10 cellular contexts compared by ENCODE assay signal in the genomic region with DNA sequence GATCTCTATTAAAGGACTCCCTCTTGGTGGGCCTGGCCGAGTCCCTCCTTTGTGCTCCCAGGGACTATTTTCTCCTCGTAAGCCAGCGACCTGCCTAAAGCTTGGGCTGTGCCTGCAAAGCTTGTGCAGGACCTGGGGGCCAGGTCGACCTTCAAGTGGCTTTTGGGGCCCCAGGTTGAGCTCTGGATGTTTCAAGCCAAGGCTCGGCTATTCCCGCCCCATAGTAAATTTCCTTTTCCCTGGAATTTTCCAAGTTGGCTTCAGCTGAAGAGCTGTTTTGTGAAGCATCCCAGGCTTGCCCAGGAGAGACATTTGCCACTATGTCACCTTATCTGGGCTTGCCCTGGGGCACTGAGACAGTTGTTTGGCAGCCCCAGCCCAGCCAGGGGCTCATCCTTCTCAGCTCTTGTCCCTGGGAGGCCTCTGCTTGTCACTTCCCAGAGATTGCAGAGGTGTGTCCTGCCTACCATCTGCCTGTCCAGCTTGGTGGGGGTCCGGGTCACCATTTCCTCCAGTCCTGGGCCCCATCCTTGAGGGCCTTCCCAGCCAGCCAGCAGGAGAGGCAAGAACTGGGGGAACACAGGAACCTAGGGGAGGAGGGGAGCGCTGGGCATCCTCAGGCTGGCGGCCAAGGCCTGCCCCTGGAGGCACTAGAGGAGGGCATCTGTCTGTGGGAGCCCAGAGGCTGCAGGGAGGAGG. TPM values are rescaled to one million over a fixed set of nuclear protein-coding genes. Genes with fewer than 3 reads are reported as not detected.
DNase-seq lines count a peak whose midpoint lies in the region; ATAC-seq and TF ChIP-seq lines count a peak whose summit lies in the region.
"Had no signal": no experiment of that assay in that cellular context is flagged by ENCODE, and none has a peak within 500 bp of the region (broad histone marks: within the 10 kb centered on the region; RNA-seq: fewer than 3 reads in every experiment).

No MANE protein-coding gene starts in this region.

- no peak overlapping the region for H3K27ac ChIP-seq in DND-41 (ENCODE audit: low read length)
- peak overlapping the region in 1 of 2 experiments; percentile 62; a peak in 1 of 4 replicates for H3K27ac ChIP-seq in SK-N-SH (ENCODE audit: low read depth in 2 of 2, low read length in 1 of 2)
- peak overlapping the region; percentile 38 to 85 (median 58) for H3K27ac ChIP-seq in heart right ventricle

- no peak overlapping the region for H3K4me3 ChIP-seq in DND-41 (ENCODE audit: low read depth in 1 of 2, low read length in 2 of 2)
- no peak overlapping the region for H3K4me3 ChIP-seq in SK-N-SH (ENCODE audit: low read depth in 2 of 2, low read length in 1 of 2)
- peak overlapping the region in 4 of 10 donors; percentile 3 to 15 (median 10) for H3K4me3 ChIP-seq in heart right ventricle
- H3K4me3 ChIP-seq: ovary had no signal

- H2AFZ ChIP-seq in DND-41 (ENCODE audit: low read depth, low read length) (no peak overlapping the region), SK-N-SH (ENCODE audit: low read depth) (no peak overlapping the region)

- DNase-seq in DND-41, result no peak
- peak; percentile 52 for DNase-seq in SK-N-SH
- DNase-seq in heart right ventricle, result peak in 1 of 2 donors; percentile 30
- DNase-seq in sciatic nerve (ENCODE audit: low spot score), result no peak
- DNase-seq in GM20000 (ENCODE audit: low spot score), result no peak
- DNase-seq in NK-92 (lab: John Stamatoyannopoulos, UW; ENCODE audit: unreplicated experiment), result no peak
- DNase-seq in NCI-H1417 treated with DMSO at 0.1 percent for 48 hours (lab: John Stamatoyannopoulos, UW), result no peak
- DNase-seq: NCI-H1048 had no signal

- no peak for TF ChIP-seq CTCF in DND-41 (IDR thresholded peaks at IDR 0.05; ENCODE audit: borderline replicate concordance, extremely low read depth, low read length, poor library complexity, severe bottlenecking)
- no peak for TF ChIP-seq CTCF in SK-N-SH (IDR thresholded peaks at IDR 0.05)
- no peak for TF ChIP-seq CTCF in heart right ventricle (IDR thresholded peaks at IDR 0.05)
- no peak for TF ChIP-seq CTCF in GM20000 (IDR thresholded peaks at IDR 0.05; ENCODE audit: extremely low read depth, missing control alignments)

- H3K36me3 ChIP-seq in DND-41 (ENCODE audit: insufficient read depth, low read length), result peaks cover 43% of the 10 kb centered on the region
- H3K36me3 ChIP-seq in SK-N-SH (replicated peaks in 1 of 2; ENCODE audit: control insufficient read depth in 1 of 2, insufficient read depth in 2 of 2, low read length in 1 of 2), result peaks cover 14 to 41% of the 10 kb centered on the region in 2 experiments
- H3K36me3 ChIP-seq in heart right ventricle, result peaks cover 5 to 46% (median 37%) of the 10 kb centered on the region in 9 donors
- H3K36me3 ChIP-seq: ovary had no signal

- H3K4me1 ChIP-seq in DND-41 (ENCODE audit: insufficient read depth, low read length), result no peaks in the 10 kb centered on the region
- H3K4me1 ChIP-seq in SK-N-SH (ENCODE audit: control insufficient read depth in 1 of 2, insufficient read depth in 2 of 2, low read depth in 1 of 2, low read length in 1 of 2), result peaks cover 7 to 30% of the 10 kb centered on the region in 2 experiments; a peak in 2 of 4 replicates
- H3K4me1 ChIP-seq in heart right ventricle, result peaks cover 20 to 39% (median 36%) of the 10 kb centered on the region in 9 donors

- no peaks in the 10 kb centered on the region for H3K9me2 ChIP-seq in SK-N-SH

- 76% methylated on average over 8 of the region's 9 CpGs for WGBS in SK-N-SH (ENCODE audit: low lambda C conversion rate)
- WGBS in heart right ventricle, 2 donors, result 37 to 39% methylated on average over 9 of the region's 9 CpGs

- no peak for TF ChIP-seq RAD21 in SK-N-SH (IDR thresholded peaks at IDR 0.05; ENCODE audit: low read length)

- TF ChIP-seq EP300 in SK-N-SH (IDR thresholded peaks at IDR 0.05; ENCODE audit: borderline replicate concordance in 1 of 2, low read depth in 1 of 2, low read length in 1 of 2), result no peak

- no peaks in the 10 kb centered on the region for H3K79me2 ChIP-seq in DND-41 (ENCODE audit: insufficient read depth, low read length)
- H3K79me2 ChIP-seq in SK-N-SH (ENCODE audit: insufficient read depth), result no peaks in the 10 kb centered on the region

- ATAC-seq in DND-41 (ENCODE audit: insufficient read depth, low read depth), result peak; percentile 15; the same call in 1 of the 3 replicates
- ATAC-seq in heart right ventricle, result peak in 7 of 8 donors; percentile 2 to 54 (median 18)
- ATAC-seq in sciatic nerve, result peak; percentile 13
- ATAC-seq in HG02938 (IDR thresholded peaks at IDR 0.05; ENCODE audit: unreplicated experiment), result no peak

- CTCF ChIA-PET in SK-N-SH (lab: Yijun Ruan, JAX), result interaction anchor here (0.5 to 1.8 kb wide), 2 partner anchors 19 to 216 kb away, joined by 3 to 7 read pairs; no protein-coding TSS in a partner anchor

- H3K27me3 ChIP-seq in DND-41 (ENCODE audit: insufficient read depth, low read length, poor library complexity) (no peaks in the 10 kb centered on the region), SK-N-SH (ENCODE audit: insufficient read depth) (no peaks in the 10 kb centered on the region), heart right ventricle (no peaks in the 10 kb centered on the region)
- H3K27me3 ChIP-seq: ovary had no signal

- H3K9me3 ChIP-seq in DND-41 (ENCODE audit: insufficient read depth, low read length, severe bottlenecking) (no peaks in the 10 kb centered on the region), SK-N-SH (no peaks in the 10 kb centered on the region), heart right ventricle (no peaks in the 10 kb centered on the region)
- H3K9me3 ChIP-seq: ovary had no signal

- POLR2A ChIA-PET in SK-N-SH (lab: Yijun Ruan, JAX), result interaction anchor here (0.6 to 1.4 kb wide), 5 partner anchors 8 to 187 kb away, joined by 3 to 5 read pairs (median 4); a partner anchor contains a TSS

- no peak overlapping the region for H3K4me2 ChIP-seq in DND-41 (ENCODE audit: insufficient read depth, low read length)
- no peak overlapping the region for H3K4me2 ChIP-seq in SK-N-SH

- intact Hi-C loops in heart right ventricle (cut with DNase I), result loop anchor here in 1 of 10 donors (10.0 kb wide), 1 partner anchor 184 kb away; a partner anchor contains a TSS
- intact Hi-C loops in sciatic nerve (cut with DNase I), result no loop called here

- H3F3A ChIP-seq in SK-N-SH (replicated peaks; ENCODE audit: insufficient read depth), result peaks cover 6% of the 10 kb centered on the region

- H3K9ac ChIP-seq in DND-41 (ENCODE audit: low read depth, low read length), result no peak overlapping the region
- no peak overlapping the region for H3K9ac ChIP-seq in SK-N-SH

- H4K20me1 ChIP-seq in DND-41 (ENCODE audit: insufficient read depth, low read length) (peaks cover 2% of the 10 kb centered on the region; the same call in 1 of the 2 replicates), SK-N-SH (ENCODE audit: insufficient read depth) (no peaks in the 10 kb centered on the region)

TF ChIP-seq in SK-N-SH, 30 proteins besides CTCF, POLR2A, EP300 and RAD21:
- TF ChIP-seq, protein P1, sequence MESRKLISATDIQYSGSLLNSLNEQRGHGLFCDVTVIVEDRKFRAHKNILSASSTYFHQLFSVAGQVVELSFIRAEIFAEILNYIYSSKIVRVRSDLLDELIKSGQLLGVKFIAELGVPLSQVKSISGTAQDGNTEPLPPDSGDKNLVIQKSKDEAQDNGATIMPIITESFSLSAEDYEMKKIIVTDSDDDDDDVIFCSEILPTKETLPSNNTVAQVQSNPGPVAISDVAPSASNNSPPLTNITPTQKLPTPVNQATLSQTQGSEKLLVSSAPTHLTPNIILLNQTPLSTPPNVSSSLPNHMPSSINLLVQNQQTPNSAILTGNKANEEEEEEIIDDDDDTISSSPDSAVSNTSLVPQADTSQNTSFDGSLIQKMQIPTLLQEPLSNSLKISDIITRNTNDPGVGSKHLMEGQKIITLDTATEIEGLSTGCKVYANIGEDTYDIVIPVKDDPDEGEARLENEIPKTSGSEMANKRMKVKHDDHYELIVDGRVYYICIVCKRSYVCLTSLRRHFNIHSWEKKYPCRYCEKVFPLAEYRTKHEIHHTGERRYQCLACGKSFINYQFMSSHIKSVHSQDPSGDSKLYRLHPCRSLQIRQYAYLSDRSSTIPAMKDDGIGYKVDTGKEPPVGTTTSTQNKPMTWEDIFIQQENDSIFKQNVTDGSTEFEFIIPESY (IDR thresholded peaks at IDR 0.05; ENCODE audit: borderline replicate concordance, low read depth), result no peak
- no peak for TF ChIP-seq TAF1 (IDR thresholded peaks at IDR 0.05; ENCODE audit: borderline replicate concordance, low read depth, low read length)
- no peak for TF ChIP-seq FOXJ3 (CRISPR knock-in tag; IDR thresholded peaks at IDR 0.05)
- no peak for TF ChIP-seq TEAD4 (IDR thresholded peaks at IDR 0.05; ENCODE audit: borderline replicate concordance, insufficient read depth)
- TF ChIP-seq, protein P2, sequence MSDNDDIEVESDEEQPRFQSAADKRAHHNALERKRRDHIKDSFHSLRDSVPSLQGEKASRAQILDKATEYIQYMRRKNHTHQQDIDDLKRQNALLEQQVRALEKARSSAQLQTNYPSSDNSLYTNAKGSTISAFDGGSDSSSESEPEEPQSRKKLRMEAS (IDR thresholded peaks at IDR 0.05; ENCODE audit: low read depth), result no peak
- TF ChIP-seq, protein P3, sequence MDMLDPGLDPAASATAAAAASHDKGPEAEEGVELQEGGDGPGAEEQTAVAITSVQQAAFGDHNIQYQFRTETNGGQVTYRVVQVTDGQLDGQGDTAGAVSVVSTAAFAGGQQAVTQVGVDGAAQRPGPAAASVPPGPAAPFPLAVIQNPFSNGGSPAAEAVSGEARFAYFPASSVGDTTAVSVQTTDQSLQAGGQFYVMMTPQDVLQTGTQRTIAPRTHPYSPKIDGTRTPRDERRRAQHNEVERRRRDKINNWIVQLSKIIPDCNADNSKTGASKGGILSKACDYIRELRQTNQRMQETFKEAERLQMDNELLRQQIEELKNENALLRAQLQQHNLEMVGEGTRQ (IDR thresholded peaks at IDR 0.05; ENCODE audit: borderline replicate concordance, low read depth, low read length), result no peak
TF ChIP-seq in SK-N-SH: peak in this region for 0.

RNA-seq across cellular contexts. Expression of a gene that starts 20.2 kb away (rescaled TPM):
- polyA plus RNA-seq in SK-N-SH (2012; rRNA removed), result 17.8 and 18.1 TPM in 2 replicates
- 4.0 and 7.0 TPM in 2 replicates for polyA plus RNA-seq in SK-N-SH (2012; cell fraction: cytosol; rRNA removed)
- polyA plus RNA-seq in SK-N-SH (2012; cell fraction: nucleus; rRNA removed), result 116 and 138 TPM in 2 replicates
- total RNA-seq in heart right ventricle, result 10 to 100 TPM; 38.9 to 80.4 (median 47.9) TPM
- 10 to 100 TPM; 26.3 to 87.3 TPM for polyA plus RNA-seq in heart right ventricle
- 92.7 TPM for total RNA-seq in sciatic nerve

RNA-seq across cellular contexts. Expression of a gene that starts 27.7 kb away (rescaled TPM):
- polyA plus RNA-seq in SK-N-SH (2012; rRNA removed) (6,239 and 6,267 TPM in 2 replicates), heart right ventricle (1,000 to 10,000 TPM; 1,028 to 3,654 TPM)
- 7,289 and 8,124 TPM in 2 replicates for polyA plus RNA-seq in SK-N-SH (2012; cell fraction: cytosol; rRNA removed)
- polyA plus RNA-seq in SK-N-SH (2012; cell fraction: nucleus; rRNA removed), result 2,405 and 2,816 TPM in 2 replicates
- total RNA-seq in heart right ventricle (100 to 1,000 TPM; 355 to 728 (median 423) TPM), sciatic nerve (637 TPM)
